In the genomic region with DNA sequence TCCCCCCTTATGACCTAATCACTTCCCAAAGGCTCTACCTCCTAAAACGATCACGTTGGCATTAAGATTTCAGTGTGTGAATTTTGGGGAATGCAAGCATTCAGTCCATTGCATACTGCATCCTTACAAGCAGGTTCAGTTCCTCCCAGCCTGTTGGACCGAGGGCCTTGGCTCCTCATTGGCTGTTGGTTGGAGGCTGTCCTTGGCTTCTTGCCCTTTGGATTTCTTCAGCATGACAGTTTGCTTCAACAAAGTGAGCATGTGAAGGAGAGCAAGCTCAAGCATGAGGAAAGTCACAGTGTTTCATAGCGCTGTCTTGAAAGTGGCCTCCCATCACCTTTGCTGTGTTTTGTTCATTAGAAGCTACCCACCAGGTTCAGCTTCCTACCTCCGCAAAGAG, we compare ENCODE assay signal across 26 cellular contexts.
DNase-seq lines count a peak whose midpoint lies in the region; ATAC-seq and TF ChIP-seq lines count a peak whose summit lies in the region.
"Had no signal": no experiment of that assay in that cellular context is flagged by ENCODE, and none has a peak within 500 bp of the region (broad histone marks: within the 10 kb centered on the region; RNA-seq: fewer than 3 reads in every experiment).

No MANE protein-coding gene starts in this region.

- peaks cover 35% of the 10 kb centered on the region for H3K36me3 Mint-ChIP-seq in T-helper 2 cell treated with Interferon-gamma antibody and Interleukin-4, amounts not matched to agents 5 μg/mL and 100 μg/mL, for 36 hours (ENCODE audit: low read depth)
- peaks cover 0 to 5% (median 0%) of the 10 kb centered on the region in 3 experiments; a peak in 3 of 7 replicates for H3K36me3 Mint-ChIP-seq in H9 (ENCODE audit: insufficient read depth in 1 of 3, low read depth in 3 of 3)
- H3K36me3 Mint-ChIP-seq in activated naive CD4-positive, alpha-beta T cell treated with anti-CD3 and anti-CD28 coated beads for 36 hours (ENCODE audit: low read depth), result no peaks in the 10 kb centered on the region
- H3K36me3 Mint-ChIP-seq: naive B cell had no signal

- H3K27me3 Mint-ChIP-seq in T-helper 2 cell treated with Interferon-gamma antibody and Interleukin-4, amounts not matched to agents 5 μg/mL and 100 μg/mL, for 36 hours (ENCODE audit: low read depth), result no peaks in the 10 kb centered on the region
- H3K27me3 Mint-ChIP-seq in H9 (ENCODE audit: low read depth), result peaks cover 9% of the 10 kb centered on the region
- no peaks in the 10 kb centered on the region for H3K27me3 Mint-ChIP-seq in activated naive CD4-positive, alpha-beta T cell treated with anti-CD3 and anti-CD28 coated beads for 36 hours (ENCODE audit: low read depth)
- H3K27me3 Mint-ChIP-seq: naive B cell had no signal

- H3K79me1 ChIP-seq in H9 (ENCODE audit: insufficient read depth, low read depth, low read length, poor library complexity, severe bottlenecking), result no peaks in the 10 kb centered on the region

- no peak overlapping the region for H3K4ac ChIP-seq in H9 (ENCODE audit: low read depth, low read length)

- TF ChIP-seq CTCF in H9 (conservative IDR thresholded peaks at IDR 0.05) (no peak), mammary epithelial cell (conservative IDR thresholded peaks at IDR 0.05 in 1 of 2, IDR thresholded peaks at IDR 0.05 in 1 of 2; ENCODE audit: extremely low read depth in 1 of 2, insufficient read depth in 1 of 2, low read depth in 1 of 2, low read length in 2 of 2) (no peak)

- H3K4me1 Mint-ChIP-seq in T-helper 2 cell treated with Interferon-gamma antibody and Interleukin-4, amounts not matched to agents 5 μg/mL and 100 μg/mL, for 36 hours (ENCODE audit: low read depth), result peaks cover 52% of the 10 kb centered on the region
- no peaks in the 10 kb centered on the region for H3K4me1 Mint-ChIP-seq in H9
- H3K4me1 Mint-ChIP-seq in activated naive CD4-positive, alpha-beta T cell treated with anti-CD3 and anti-CD28 coated beads for 36 hours (ENCODE audit: low read depth), result peaks cover 14% of the 10 kb centered on the region

- H4K8ac ChIP-seq in H9 (replicated peaks; ENCODE audit: insufficient read length, low read depth, low read length), result no peak overlapping the region

- H3K79me2 ChIP-seq in H9 (ENCODE audit: insufficient read depth, low read length), result no peaks in the 10 kb centered on the region
- no peaks in the 10 kb centered on the region for H3K79me2 ChIP-seq in mammary epithelial cell (ENCODE audit: insufficient read depth, low read length)

- intact Hi-C loops in mammary epithelial cell (cut with micrococcal nuclease), result no loop called here
- intact Hi-C loops in activated naive CD4-positive, alpha-beta T cell treated with anti-CD3 and anti-CD28 coated beads for 36 hours (cut with micrococcal nuclease), result no loop called here

- ATAC-seq in GM21423 (IDR thresholded peaks at IDR 0.05; ENCODE audit: unreplicated experiment), result no peak
- ATAC-seq: HepG2 had no signal

- H3K27ac ChIP-seq in H9 (ENCODE audit: insufficient read length, low read depth, low read length) (no peak overlapping the region), mammary epithelial cell (ENCODE audit: insufficient read depth, low read depth, low read length) (no peak overlapping the region)
- H3K27ac ChIP-seq: C4-2B, right atrium auricular region had no signal

- no peak overlapping the region for H2BK5ac ChIP-seq in H9 (ENCODE audit: insufficient read length, low read length)

- H3K9ac ChIP-seq in H9 (ENCODE audit: extremely low read depth, insufficient read length, low read length) (no peak overlapping the region), mammary epithelial cell (ENCODE audit: insufficient read depth, low read length) (no peak overlapping the region)

- H2BK120ac ChIP-seq in H9 (ENCODE audit: low read depth, low read length, poor library complexity, severe bottlenecking), result no peak overlapping the region

- in situ Hi-C loops in mammary epithelial cell (cut with MboI; ENCODE audit: low sequenced_read_pairs in 2 of 2), result no loop called here

- H3K4me2 ChIP-seq in H9 (ENCODE audit: insufficient read depth, insufficient read length, low read length), result no peak overlapping the region
- no peak overlapping the region for H3K4me2 ChIP-seq in mammary epithelial cell (ENCODE audit: insufficient read depth, low read depth, low read length)

- CTCF ChIA-PET in mammary epithelial cell (lab: Charles Lee; ENCODE audit: low non-redundant PET), result no interaction called here
- CTCF ChIA-PET in activated naive CD4-positive, alpha-beta T cell treated with anti-CD3 and anti-CD28 coated beads for 36 hours (lab: Charles Lee), result interaction anchor here (0.6 to 1.3 kb wide), 3 partner anchors 11 to 424 kb away, joined by 3 to 4 read pairs (median 4); no protein-coding TSS in a partner anchor

- H3K4me3 Mint-ChIP-seq in T-helper 2 cell treated with Interferon-gamma antibody and Interleukin-4, amounts not matched to agents 5 μg/mL and 100 μg/mL, for 36 hours, result no peak overlapping the region
- no peak overlapping the region for H3K4me3 Mint-ChIP-seq in H9
- H3K4me3 Mint-ChIP-seq in activated naive CD4-positive, alpha-beta T cell treated with anti-CD3 and anti-CD28 coated beads for 36 hours, result no peak overlapping the region
- H3K4me3 Mint-ChIP-seq: naive B cell had no signal

- peaks cover 2% of the 10 kb centered on the region for H4K20me1 ChIP-seq in H9 (ENCODE audit: control insufficient read depth, insufficient read depth, insufficient read length)
- H4K20me1 ChIP-seq in mammary epithelial cell (ENCODE audit: insufficient read depth, low read length), result no peaks in the 10 kb centered on the region

- dilution Hi-C loops in mammary epithelial cell (cut with HindIII; ENCODE audit: low sequenced_read_pairs), result loop anchor here (5.0 kb wide), 1 partner anchor 48 kb away; no protein-coding TSS in a partner anchor

- no peak for TF ChIP-seq POLR2A in erythroblast (IDR thresholded peaks at IDR 0.05; ENCODE audit: low read length)

- no peak overlapping the region for H2BK20ac ChIP-seq in H9 (ENCODE audit: low read depth, low read length, poor library complexity, severe bottlenecking)

- no CpG with 5 or more reads among the region's 5 CpGs for WGBS in H9 (ENCODE audit: extremely low coverage, insufficient read length, low lambda C conversion rate)
- WGBS in mammary epithelial cell (ENCODE audit: low coverage, missing lambda C conversion rate), result 70% methylated on average over 5 of the region's 5 CpGs

- H3K23ac ChIP-seq in H9 (ENCODE audit: insufficient read length, low read depth, low read length), result no peak overlapping the region

- no peak overlapping the region for H4K5ac ChIP-seq in H9 (ENCODE audit: insufficient read length, low read depth, low read length)

- H2AK5ac ChIP-seq in H9 (ENCODE audit: insufficient read length, low read length), result peak overlapping the region; percentile 66

- no peak overlapping the region for H2BK12ac ChIP-seq in H9 (ENCODE audit: insufficient read length, low read depth, low read length)

- H3K56ac ChIP-seq in H9 (ENCODE audit: insufficient read length, low read depth, low read length), result no peak overlapping the region

- no peaks in the 10 kb centered on the region for H3K9me3 Mint-ChIP-seq in T-helper 2 cell treated with Interferon-gamma antibody and Interleukin-4, amounts not matched to agents 5 μg/mL and 100 μg/mL, for 36 hours
- no peaks in the 10 kb centered on the region; a peak in 1 of 5 replicates for H3K9me3 Mint-ChIP-seq in H9
- peaks cover 2% of the 10 kb centered on the region for H3K9me3 Mint-ChIP-seq in activated naive CD4-positive, alpha-beta T cell treated with anti-CD3 and anti-CD28 coated beads for 36 hours

- H3K9me3 ChIP-seq in H9 (ENCODE audit: control insufficient read depth, low read depth, low read length) (no peaks in the 10 kb centered on the region), mammary epithelial cell (replicated peaks; ENCODE audit: insufficient read depth, low read length) (no peaks in the 10 kb centered on the region)

- DNase-seq in T-helper 2 cell treated with Interferon-gamma antibody and Interleukin-4, amounts not matched to agents 5 μg/mL and 100 μg/mL, for 36 hours (ENCODE audit: low spot score), result no peak
- DNase-seq in T-helper 2 cell (no peak), H9 (no peak), mammary epithelial cell (peak; percentile 41), pons (ENCODE audit: low spot score) (peak; percentile 30), erythroblast (lab: John Stamatoyannopoulos, UW) (no peak)
- DNase-seq in activated naive CD4-positive, alpha-beta T cell treated with anti-CD3 and anti-CD28 coated beads for 36 hours, result no peak
- DNase-seq: activated CD4-positive, alpha-beta T cell treated with anti-CD3 and anti-CD28 coated beads for 48 hours; activated naive CD4-positive, alpha-beta T cell treated with anti-CD3 and anti-CD28 coated beads, Interleukin-2, amount 50 U/mL, for 16 hours; DMS153; foreskin fibroblast; GDM1; hypothalamus; islet precursor cell; mesendoderm; naive B cell; NCI-H146; NCI-H2171 treated with DMSO at 0.1 percent for 48 hours; NCI-H82; Right ventricle myocardium superior; stimulated activated CD4-positive, alpha-beta T cell treated with anti-CD3 and anti-CD28 coated beads, Interleukin-12 subunit alpha, Interleukin-12 subunit beta, amount 100 ng/mL, for 4 hours; SW 1271 had no signal

- no peak overlapping the region for H3K14ac ChIP-seq in H9 (ENCODE audit: insufficient read depth, low read length)

- H4K91ac ChIP-seq in H9 (ENCODE audit: insufficient read length, low read depth, low read length), result no peak overlapping the region

- no peaks in the 10 kb centered on the region for H3K23me2 ChIP-seq in H9 (ENCODE audit: insufficient read length, low read depth, low read length, poor library complexity, severe bottlenecking)

- H3K4me1 ChIP-seq in H9 (ENCODE audit: insufficient read depth, low read length) (no peaks in the 10 kb centered on the region), mammary epithelial cell (ENCODE audit: insufficient read depth, low read length) (no peaks in the 10 kb centered on the region)

- H3K36me3 ChIP-seq in mammary epithelial cell (ENCODE audit: insufficient read depth, low read length), result no peaks in the 10 kb centered on the region
- H3K36me3 ChIP-seq: right atrium auricular region had no signal

- H3T11ph ChIP-seq in H9 (ENCODE audit: low read length), result no peak overlapping the region

- H3K27me3 ChIP-seq in H9 (ENCODE audit: insufficient read depth, low read length) (no peaks in the 10 kb centered on the region), mammary epithelial cell (ENCODE audit: insufficient read depth, low read length) (no peaks in the 10 kb centered on the region)
- H3K27me3 ChIP-seq: right atrium auricular region had no signal

- peak overlapping the region; percentile 73 for H3K27ac Mint-ChIP-seq in T-helper 2 cell treated with Interferon-gamma antibody and Interleukin-4, amounts not matched to agents 5 μg/mL and 100 μg/mL, for 36 hours
- no peak overlapping the region for H3K27ac Mint-ChIP-seq in H9
- H3K27ac Mint-ChIP-seq in activated naive CD4-positive, alpha-beta T cell treated with anti-CD3 and anti-CD28 coated beads for 36 hours, result no peak overlapping the region
- H3K27ac Mint-ChIP-seq: naive B cell had no signal

- no peak overlapping the region for H2BK15ac ChIP-seq in H9 (ENCODE audit: low read depth, low read length)

- H3K4me3 ChIP-seq in mammary epithelial cell (replicated peaks in 1 of 3; ENCODE audit: insufficient read depth in 1 of 3, low read depth in 2 of 3, low read length in 3 of 3), result no peak overlapping the region
- H3K4me3 ChIP-seq: right atrium auricular region had no signal

- H3K18ac ChIP-seq in H9 (ENCODE audit: insufficient read length, low read depth, low read length), result no peak overlapping the region

- BruUV-seq in mammary epithelial cell (replicated peaks; lab: Mats Ljungman, UMichigan), result no TSS peak

- H2AFZ ChIP-seq in H9 (ENCODE audit: low read length) (no peak overlapping the region), mammary epithelial cell (ENCODE audit: low read depth, low read length) (no peak overlapping the region)

Comparison
In these comparisons a context has a peak if more than half of its experiments do, and no peak if none do; other contexts are left out.
1. DNase-seq: peak in mammary epithelial cell (single experiment) and pons (single experiment); none in T-helper 2 cell treated with Interferon-gamma antibody and Interleukin-4, amounts not matched to agents 5 μg/mL and 100 μg/mL, for 36 hours (single experiment), T-helper 2 cell (0 of 5), H9 (single experiment), activated naive CD4-positive, alpha-beta T cell treated with anti-CD3 and anti-CD28 coated beads for 36 hours (single experiment) and erythroblast (0 of 2).